1 cellular context compared by ENCODE assay signal in genomic region chr18:79413025-79413424, GRCh38.
TF ChIP-seq lines count a peak whose summit lies in the region.

No MANE protein-coding gene starts in this region.

TF ChIP-seq in K562, 482 proteins besides CTCF, POLR2A, EP300 and RAD21 (continued from another document and continues in another):
- TF ChIP-seq, protein P1, sequence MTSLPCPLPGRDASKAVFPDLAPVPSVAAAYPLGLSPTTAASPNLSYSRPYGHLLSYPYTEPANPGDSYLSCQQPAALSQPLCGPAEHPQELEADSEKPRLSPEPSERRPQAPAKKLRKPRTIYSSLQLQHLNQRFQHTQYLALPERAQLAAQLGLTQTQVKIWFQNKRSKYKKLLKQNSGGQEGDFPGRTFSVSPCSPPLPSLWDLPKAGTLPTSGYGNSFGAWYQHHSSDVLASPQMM (CRISPR knock-in tag; IDR thresholded peaks at IDR 0.05) = no peak
- no peak for TF ChIP-seq NFIX (CRISPR knock-in tag; IDR thresholded peaks at IDR 0.05; ENCODE audit: low read depth)
- TF ChIP-seq THRAP3 (IDR thresholded peaks at IDR 0.05; ENCODE audit: borderline replicate concordance) = no peak
- no peak for TF ChIP-seq ZNF146 (CRISPR knock-in tag; IDR thresholded peaks at IDR 0.05; ENCODE audit: unreplicated experiment)
- no peak for TF ChIP-seq SNIP1 (IDR thresholded peaks at IDR 0.05; ENCODE audit: low read depth)
- TF ChIP-seq CCNT2 (IDR thresholded peaks at IDR 0.05; ENCODE audit: borderline replicate concordance, extremely low read depth, insufficient read length, low read depth, low read length) = no peak
- TF ChIP-seq, protein P2, sequence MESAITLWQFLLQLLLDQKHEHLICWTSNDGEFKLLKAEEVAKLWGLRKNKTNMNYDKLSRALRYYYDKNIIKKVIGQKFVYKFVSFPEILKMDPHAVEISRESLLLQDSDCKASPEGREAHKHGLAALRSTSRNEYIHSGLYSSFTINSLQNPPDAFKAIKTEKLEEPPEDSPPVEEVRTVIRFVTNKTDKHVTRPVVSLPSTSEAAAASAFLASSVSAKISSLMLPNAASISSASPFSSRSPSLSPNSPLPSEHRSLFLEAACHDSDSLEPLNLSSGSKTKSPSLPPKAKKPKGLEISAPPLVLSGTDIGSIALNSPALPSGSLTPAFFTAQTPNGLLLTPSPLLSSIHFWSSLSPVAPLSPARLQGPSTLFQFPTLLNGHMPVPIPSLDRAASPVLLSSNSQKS (CRISPR knock-in tag; IDR thresholded peaks at IDR 0.05) = no peak
- TF ChIP-seq ID3 (CRISPR knock-in tag; IDR thresholded peaks at IDR 0.05) = no peak
- TF ChIP-seq ID3 (tag; IDR thresholded peaks at IDR 0.05) = no peak
- no peak for TF ChIP-seq MEF2A (IDR thresholded peaks at IDR 0.05; ENCODE audit: control insufficient read depth, low read depth, low read length)
- TF ChIP-seq ZNF143 (CRISPR knock-in tag; IDR thresholded peaks at IDR 0.05) = no peak
- peak; percentile 73 for TF ChIP-seq ARID1B (IDR thresholded peaks at IDR 0.05)
- no peak; the same call in 1 of the 2 replicates for TF ChIP-seq ATF2 (CRISPR knock-in tag; IDR thresholded peaks at IDR 0.05)
- TF ChIP-seq TBP (optimal IDR thresholded peaks at IDR 0.05; ENCODE audit: low read depth, low read length) = no peak
- no peak for TF ChIP-seq SMAD1 (IDR thresholded peaks at IDR 0.05; ENCODE audit: low read depth, low read length, partially characterized antibody)
- TF ChIP-seq, protein P3, sequence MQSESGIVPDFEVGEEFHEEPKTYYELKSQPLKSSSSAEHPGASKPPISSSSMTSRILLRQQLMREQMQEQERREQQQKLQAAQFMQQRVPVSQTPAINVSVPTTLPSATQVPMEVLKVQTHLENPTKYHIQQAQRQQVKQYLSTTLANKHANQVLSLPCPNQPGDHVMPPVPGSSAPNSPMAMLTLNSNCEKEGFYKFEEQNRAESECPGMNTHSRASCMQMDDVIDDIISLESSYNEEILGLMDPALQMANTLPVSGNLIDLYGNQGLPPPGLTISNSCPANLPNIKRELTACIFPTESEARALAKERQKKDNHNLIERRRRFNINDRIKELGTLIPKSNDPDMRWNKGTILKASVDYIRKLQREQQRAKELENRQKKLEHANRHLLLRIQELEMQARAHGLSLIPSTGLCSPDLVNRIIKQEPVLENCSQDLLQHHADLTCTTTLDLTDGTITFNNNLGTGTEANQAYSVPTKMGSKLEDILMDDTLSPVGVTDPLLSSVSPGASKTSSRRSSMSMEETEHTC (IDR thresholded peaks at IDR 0.05) = peak; percentile 56; the same call in 1 of the 2 replicates
- no peak for TF ChIP-seq HNRNPH1 (optimal IDR thresholded peaks at IDR 0.05; ENCODE audit: low read depth, low read length)
- TF ChIP-seq SRF (CRISPR knock-in tag; IDR thresholded peaks at IDR 0.05) = no peak
- TF ChIP-seq SLC30A9 (CRISPR knock-in tag; IDR thresholded peaks at IDR 0.05) = no peak
- TF ChIP-seq PURB (CRISPR knock-in tag; IDR thresholded peaks at IDR 0.05; ENCODE audit: low read depth) = no peak
- TF ChIP-seq PTRF (tag; IDR thresholded peaks at IDR 0.05) = no peak
- TF ChIP-seq, protein P4, sequence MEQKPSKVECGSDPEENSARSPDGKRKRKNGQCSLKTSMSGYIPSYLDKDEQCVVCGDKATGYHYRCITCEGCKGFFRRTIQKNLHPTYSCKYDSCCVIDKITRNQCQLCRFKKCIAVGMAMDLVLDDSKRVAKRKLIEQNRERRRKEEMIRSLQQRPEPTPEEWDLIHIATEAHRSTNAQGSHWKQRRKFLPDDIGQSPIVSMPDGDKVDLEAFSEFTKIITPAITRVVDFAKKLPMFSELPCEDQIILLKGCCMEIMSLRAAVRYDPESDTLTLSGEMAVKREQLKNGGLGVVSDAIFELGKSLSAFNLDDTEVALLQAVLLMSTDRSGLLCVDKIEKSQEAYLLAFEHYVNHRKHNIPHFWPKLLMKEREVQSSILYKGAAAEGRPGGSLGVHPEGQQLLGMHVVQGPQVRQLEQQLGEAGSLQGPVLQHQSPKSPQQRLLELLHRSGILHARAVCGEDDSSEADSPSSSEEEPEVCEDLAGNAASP (IDR thresholded peaks at IDR 0.05) = no peak
- TF ChIP-seq BRF1 (IDR thresholded peaks at IDR 0.05; ENCODE audit: borderline replicate concordance, extremely low read depth, insufficient read length) = no peak
- TF ChIP-seq SMARCE1 (IDR thresholded peaks at IDR 0.05) = peak; percentile 46; the same call in 1 of the 2 replicates
- no peak for TF ChIP-seq SNRNP70 (optimal IDR thresholded peaks at IDR 0.05; ENCODE audit: low read depth, low read length)
- TF ChIP-seq YY1 (IDR thresholded peaks at IDR 0.05; ENCODE audit: borderline replicate concordance in 1 of 3, control insufficient read depth in 1 of 3, extremely low read depth in 1 of 3, insufficient read depth in 3 of 3, insufficient read length in 1 of 3, insufficient replicate concordance in 2 of 3, low read depth in 1 of 3, low read length in 2 of 3) = no peak
- TF ChIP-seq DPF2 (IDR thresholded peaks at IDR 0.05) = peak; percentile 55
- no peak for TF ChIP-seq ZFPM2 (CRISPR knock-in tag; IDR thresholded peaks at IDR 0.05)
- TF ChIP-seq HDAC2 (IDR thresholded peaks at IDR 0.05) = 0 out of 2 replicates have a peak, but pooled peaks have one; percentile 20
- TF ChIP-seq STAT5A (IDR thresholded peaks at IDR 0.05; ENCODE audit: borderline replicate concordance, low read length) = no peak
- TF ChIP-seq ZBTB1 (CRISPR knock-in tag; IDR thresholded peaks at IDR 0.05; ENCODE audit: borderline replicate concordance, low read depth) = no peak
- TF ChIP-seq, protein P5, sequence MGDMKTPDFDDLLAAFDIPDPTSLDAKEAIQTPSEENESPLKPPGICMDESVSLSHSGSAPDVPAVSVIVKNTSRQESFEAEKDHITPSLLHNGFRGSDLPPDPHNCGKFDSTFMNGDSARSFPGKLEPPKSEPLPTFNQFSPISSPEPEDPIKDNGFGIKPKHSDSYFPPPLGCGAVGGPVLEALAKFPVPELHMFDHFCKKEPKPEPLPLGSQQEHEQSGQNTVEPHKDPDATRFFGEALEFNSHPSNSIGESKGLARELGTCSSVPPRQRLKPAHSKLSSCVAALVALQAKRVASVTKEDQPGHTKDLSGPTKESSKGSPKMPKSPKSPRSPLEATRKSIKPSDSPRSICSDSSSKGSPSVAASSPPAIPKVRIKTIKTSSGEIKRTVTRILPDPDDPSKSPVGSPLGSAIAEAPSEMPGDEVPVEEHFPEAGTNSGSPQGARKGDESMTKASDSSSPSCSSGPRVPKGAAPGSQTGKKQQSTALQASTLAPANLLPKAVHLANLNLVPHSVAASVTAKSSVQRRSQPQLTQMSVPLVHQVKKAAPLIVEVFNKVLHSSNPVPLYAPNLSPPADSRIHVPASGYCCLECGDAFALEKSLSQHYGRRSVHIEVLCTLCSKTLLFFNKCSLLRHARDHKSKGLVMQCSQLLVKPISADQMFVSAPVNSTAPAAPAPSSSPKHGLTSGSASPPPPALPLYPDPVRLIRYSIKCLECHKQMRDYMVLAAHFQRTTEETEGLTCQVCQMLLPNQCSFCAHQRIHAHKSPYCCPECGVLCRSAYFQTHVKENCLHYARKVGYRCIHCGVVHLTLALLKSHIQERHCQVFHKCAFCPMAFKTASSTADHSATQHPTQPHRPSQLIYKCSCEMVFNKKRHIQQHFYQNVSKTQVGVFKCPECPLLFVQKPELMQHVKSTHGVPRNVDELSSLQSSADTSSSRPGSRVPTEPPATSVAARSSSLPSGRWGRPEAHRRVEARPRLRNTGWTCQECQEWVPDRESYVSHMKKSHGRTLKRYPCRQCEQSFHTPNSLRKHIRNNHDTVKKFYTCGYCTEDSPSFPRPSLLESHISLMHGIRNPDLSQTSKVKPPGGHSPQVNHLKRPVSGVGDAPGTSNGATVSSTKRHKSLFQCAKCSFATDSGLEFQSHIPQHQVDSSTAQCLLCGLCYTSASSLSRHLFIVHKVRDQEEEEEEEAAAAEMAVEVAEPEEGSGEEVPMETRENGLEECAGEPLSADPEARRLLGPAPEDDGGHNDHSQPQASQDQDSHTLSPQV (IDR thresholded peaks at IDR 0.05) = 0 out of 2 replicates have a peak, but pooled peaks have one; percentile 47
- no peak for TF ChIP-seq FUS (optimal IDR thresholded peaks at IDR 0.05; ENCODE audit: low read depth, low read length)
- TF ChIP-seq CREB1 (IDR thresholded peaks at IDR 0.05) = peak; percentile 65
- TF ChIP-seq CREB1 (CRISPR knock-in tag; IDR thresholded peaks at IDR 0.05) = peak; percentile 72
- TF ChIP-seq THAP12 (CRISPR knock-in tag; IDR thresholded peaks at IDR 0.05) = no peak
- TF ChIP-seq CEBPB (tag; IDR thresholded peaks at IDR 0.05) = peak; percentile 80
- TF ChIP-seq, protein P6, sequence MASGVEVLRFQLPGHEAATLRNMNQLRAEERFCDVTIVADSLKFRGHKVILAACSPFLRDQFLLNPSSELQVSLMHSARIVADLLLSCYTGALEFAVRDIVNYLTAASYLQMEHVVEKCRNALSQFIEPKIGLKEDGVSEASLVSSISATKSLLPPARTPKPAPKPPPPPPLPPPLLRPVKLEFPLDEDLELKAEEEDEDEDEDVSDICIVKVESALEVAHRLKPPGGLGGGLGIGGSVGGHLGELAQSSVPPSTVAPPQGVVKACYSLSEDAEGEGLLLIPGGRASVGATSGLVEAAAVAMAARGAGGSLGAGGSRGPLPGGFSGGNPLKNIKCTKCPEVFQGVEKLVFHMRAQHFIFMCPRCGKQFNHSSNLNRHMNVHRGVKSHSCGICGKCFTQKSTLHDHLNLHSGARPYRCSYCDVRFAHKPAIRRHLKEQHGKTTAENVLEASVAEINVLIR (CRISPR knock-in tag; IDR thresholded peaks at IDR 0.05) = peak; percentile 43; the same call in 1 of the 2 replicates
- TF ChIP-seq RFX1 (IDR thresholded peaks at IDR 0.05) = peak; percentile 64
- TF ChIP-seq, protein P7, sequence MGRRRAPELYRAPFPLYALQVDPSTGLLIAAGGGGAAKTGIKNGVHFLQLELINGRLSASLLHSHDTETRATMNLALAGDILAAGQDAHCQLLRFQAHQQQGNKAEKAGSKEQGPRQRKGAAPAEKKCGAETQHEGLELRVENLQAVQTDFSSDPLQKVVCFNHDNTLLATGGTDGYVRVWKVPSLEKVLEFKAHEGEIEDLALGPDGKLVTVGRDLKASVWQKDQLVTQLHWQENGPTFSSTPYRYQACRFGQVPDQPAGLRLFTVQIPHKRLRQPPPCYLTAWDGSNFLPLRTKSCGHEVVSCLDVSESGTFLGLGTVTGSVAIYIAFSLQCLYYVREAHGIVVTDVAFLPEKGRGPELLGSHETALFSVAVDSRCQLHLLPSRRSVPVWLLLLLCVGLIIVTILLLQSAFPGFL (CRISPR knock-in tag; IDR thresholded peaks at IDR 0.05) = no peak
- TF ChIP-seq, protein P8, sequence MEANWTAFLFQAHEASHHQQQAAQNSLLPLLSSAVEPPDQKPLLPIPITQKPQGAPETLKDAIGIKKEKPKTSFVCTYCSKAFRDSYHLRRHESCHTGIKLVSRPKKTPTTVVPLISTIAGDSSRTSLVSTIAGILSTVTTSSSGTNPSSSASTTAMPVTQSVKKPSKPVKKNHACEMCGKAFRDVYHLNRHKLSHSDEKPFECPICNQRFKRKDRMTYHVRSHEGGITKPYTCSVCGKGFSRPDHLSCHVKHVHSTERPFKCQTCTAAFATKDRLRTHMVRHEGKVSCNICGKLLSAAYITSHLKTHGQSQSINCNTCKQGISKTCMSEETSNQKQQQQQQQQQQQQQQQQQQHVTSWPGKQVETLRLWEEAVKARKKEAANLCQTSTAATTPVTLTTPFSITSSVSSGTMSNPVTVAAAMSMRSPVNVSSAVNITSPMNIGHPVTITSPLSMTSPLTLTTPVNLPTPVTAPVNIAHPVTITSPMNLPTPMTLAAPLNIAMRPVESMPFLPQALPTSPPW (CRISPR knock-in tag; IDR thresholded peaks at IDR 0.05) = peak; percentile 15; the same call in 1 of the 2 replicates
- TF ChIP-seq CLOCK (CRISPR knock-in tag; IDR thresholded peaks at IDR 0.05; ENCODE audit: borderline replicate concordance) = no peak
- TF ChIP-seq CBX1 (IDR thresholded peaks at IDR 0.05; ENCODE audit: low read depth) = no peak
- TF ChIP-seq PHB2 (IDR thresholded peaks at IDR 0.05; ENCODE audit: low read depth) = no peak
